Comparison of ENCODE assay signal across 15 cellular contexts in genomic region chr13:46596501-46596900, GRCh38. TPM values are rescaled to one million over a fixed set of nuclear protein-coding genes. Genes with fewer than 3 reads are reported as not detected.
DNase-seq lines count a peak whose midpoint lies in the region; ATAC-seq and TF ChIP-seq lines count a peak whose summit lies in the region.
"Had no signal": no experiment of that assay in that cellular context is flagged by ENCODE, and none has a peak within 500 bp of the region (broad histone marks: within the 10 kb centered on the region; RNA-seq: fewer than 3 reads in every experiment).

No MANE protein-coding gene starts in this region.

- ATAC-seq in thoracic aorta (ENCODE audit: insufficient number of reproducible peaks, low FRiP score, low read depth), result no peak
- no peak for ATAC-seq in GM18517 (IDR thresholded peaks at IDR 0.05; ENCODE audit: unreplicated experiment)

- no peak overlapping the region for H3K9ac ChIP-seq in muscle layer of colon (ENCODE audit: low read length)

- BruUV-seq in OCI-LY7 (replicated peaks; lab: Mats Ljungman, UMichigan), result no TSS peak

- H3K36me3 ChIP-seq in OCI-LY7 (ENCODE audit: insufficient read depth, low read length), result peaks cover 4% of the 10 kb centered on the region; the same call in 1 of the 2 replicates
- no peaks in the 10 kb centered on the region for H3K36me3 ChIP-seq in muscle layer of colon (ENCODE audit: insufficient read depth, low read length)
- H3K36me3 ChIP-seq in thoracic aorta, result no peaks in the 10 kb centered on the region

- TF ChIP-seq CTCF in OCI-LY7 (conservative IDR thresholded peaks at IDR 0.05; ENCODE audit: low read length) (no peak), coronary artery (IDR thresholded peaks at IDR 0.05) (no peak), thoracic aorta (IDR thresholded peaks at IDR 0.05) (no peak)

- H3K27me3 ChIP-seq in muscle layer of colon (ENCODE audit: control insufficient read depth in 1 of 2, insufficient read depth in 2 of 2, low read length in 2 of 2) (no peaks in the 10 kb centered on the region), thoracic aorta (replicated peaks; ENCODE audit: insufficient read depth) (no peaks in the 10 kb centered on the region)

- H3K9me3 ChIP-seq in OCI-LY7 (ENCODE audit: low read length) (peaks cover 7% of the 10 kb centered on the region; the same call in 1 of the 2 replicates), muscle layer of colon (ENCODE audit: low read length) (no peaks in the 10 kb centered on the region), thoracic aorta (no peaks in the 10 kb centered on the region)

- H3K4me3 ChIP-seq in OCI-LY7 (ENCODE audit: low read depth, low read length, poor library complexity, severe bottlenecking), result peak overlapping the region; percentile 58
- H3K4me3 ChIP-seq in coronary artery, result no peak overlapping the region
- no peak overlapping the region for H3K4me3 ChIP-seq in muscle layer of colon (ENCODE audit: low read depth in 1 of 2, low read length in 2 of 2)
- no peak overlapping the region for H3K4me3 ChIP-seq in thoracic aorta

- H3K27ac ChIP-seq in OCI-LY7 (ENCODE audit: low read depth, low read length, poor library complexity, severe bottlenecking), result peak overlapping the region; percentile 98
- peak overlapping the region; percentile 3 to 22 for H3K27ac ChIP-seq in coronary artery
- peak overlapping the region; percentile 47 for H3K27ac ChIP-seq in muscle layer of colon (ENCODE audit: low read depth, low read length)
- peak overlapping the region; percentile 4 to 65 for H3K27ac ChIP-seq in thoracic aorta

- no peak overlapping the region for H3K27ac Mint-ChIP-seq in activated T-cell treated with anti-CD3 and anti-CD28 coated beads, Interleukin-2, amount 50 U/mL, for 24 hours

- peaks cover 99% of the 10 kb centered on the region for H3K4me1 ChIP-seq in OCI-LY7 (ENCODE audit: insufficient read depth, low read length, poor library complexity, severe bottlenecking)
- peaks cover 64% of the 10 kb centered on the region for H3K4me1 ChIP-seq in muscle layer of colon (ENCODE audit: insufficient read depth, low read length)
- H3K4me1 ChIP-seq in thoracic aorta (ENCODE audit: control insufficient read depth in 1 of 2, low read depth in 2 of 2), result peaks cover 62 to 92% of the 10 kb centered on the region in 2 donors

- H3K9me3 Mint-ChIP-seq in activated T-cell treated with anti-CD3 and anti-CD28 coated beads, Interleukin-2, amount 50 U/mL, for 24 hours, result no peaks in the 10 kb centered on the region

- CTCF ChIA-PET in OCI-LY7 (lab: Charles Lee; ENCODE audit: unreplicated experiment), result interaction anchor here (1.6 kb wide), 1 partner anchor 44 kb away, joined by 3 read pairs; no protein-coding TSS in a partner anchor

- no peaks in the 10 kb centered on the region for H3K27me3 Mint-ChIP-seq in activated T-cell treated with anti-CD3 and anti-CD28 coated beads, Interleukin-2, amount 50 U/mL, for 24 hours

- no peaks in the 10 kb centered on the region for H4K20me1 ChIP-seq in OCI-LY7 (ENCODE audit: insufficient read depth, low read length)

- no peak overlapping the region for H2AFZ ChIP-seq in OCI-LY7 (ENCODE audit: low read length)

- intact Hi-C loops in OCI-LY7 (cut with micrococcal nuclease; ENCODE audit: unreplicated experiment), result loop anchor here (5.0 kb wide), 2 partner anchors 71 to 414 kb away; partner anchors contain the start of gene LCP1

- H3K4me2 ChIP-seq in OCI-LY7 (ENCODE audit: low read length), result peak overlapping the region; percentile 90

- H3K79me2 ChIP-seq in OCI-LY7 (ENCODE audit: insufficient read depth, low read depth, low read length), result peaks cover 96% of the 10 kb centered on the region

- POLR2A ChIA-PET in OCI-LY7 (lab: Charles Lee), result interaction anchor here (0.9 to 5.3 kb wide), 12 partner anchors 8 to 211 kb away, joined by 3 to 59 read pairs (median 6); no protein-coding TSS in a partner anchor

- H3K36me3 Mint-ChIP-seq in activated T-cell treated with anti-CD3 and anti-CD28 coated beads, Interleukin-2, amount 50 U/mL, for 24 hours (ENCODE audit: low read depth), result peaks cover 6% of the 10 kb centered on the region

- H3K4me1 Mint-ChIP-seq in activated T-cell treated with anti-CD3 and anti-CD28 coated beads, Interleukin-2, amount 50 U/mL, for 24 hours (ENCODE audit: low read depth), result peaks cover 88% of the 10 kb centered on the region

- DNase-seq in OCI-LY7 (ENCODE audit: low spot score), result no peak
- no peak for DNase-seq in coronary artery (ENCODE audit: low spot score)
- no peak for DNase-seq in thoracic aorta (ENCODE audit: low spot score)
- no peak for DNase-seq in midbrain (lab: John Stamatoyannopoulos, UW)
- DNase-seq in activated T-cell treated with anti-CD3 and anti-CD28 coated beads, Interleukin-2, amount 50 U/mL, for 24 hours, result no peak
- no peak for DNase-seq in mesenteric fat pad (ENCODE audit: low spot score)
- DNase-seq: activated CD4-positive, alpha-beta T cell treated with anti-CD3 and anti-CD28 coated beads for 1 hour; C1 segment of cervical spinal cord; cerebellar nuclear complex; erythroblast; NCI-H1694 treated with DMSO at 0.1 percent for 48 hours; NCI-H510A treated with DMSO at 0.1 percent for 48 hours; T-helper 1 cell had no signal

- H3K4me3 Mint-ChIP-seq in activated T-cell treated with anti-CD3 and anti-CD28 coated beads, Interleukin-2, amount 50 U/mL, for 24 hours, result no peak overlapping the region

- no peaks in the 10 kb centered on the region for H3K9me2 ChIP-seq in OCI-LY7 (ENCODE audit: insufficient read depth, low read length)

RNA-seq across cellular contexts. Expression of gene LRCH1, which starts 43.5 kb away (rescaled TPM):
- total RNA-seq in OCI-LY7 (2014; rRNA removed; shearing (Covaris generic)), result 14.9 and 16.7 TPM in 2 replicates
- total RNA-seq in OCI-LY7 (2022) (27.8 and 35.7 TPM in 2 replicates), thoracic aorta (10 to 100 TPM; 29.4 to 38.9 TPM), mesenteric fat pad (21.0 TPM)

Comparison
In these comparisons a context has a peak if more than half of its experiments do, and no peak if none do; other contexts are left out.
1. H3K27ac ChIP-seq: peak in every context shown above with its lines; median percentile 98 in OCI-LY7; 47 in muscle layer of colon; 34 in thoracic aorta; 12 in coronary artery.